2 cellular contexts compared by ENCODE assay signal in genomic region chr17:42537826-42538451, GRCh38.
TF ChIP-seq lines count a peak whose summit lies in the region.

No MANE protein-coding gene starts in this region.

TF ChIP-seq in SK-N-SH, 30 proteins besides CTCF, POLR2A, EP300 and RAD21 (continued from another document):
- TF ChIP-seq USF1 (IDR thresholded peaks at IDR 0.05; ENCODE audit: borderline replicate concordance, low read depth) (no peak), TCF12 (IDR thresholded peaks at IDR 0.05) (no peak), CHD2 (IDR thresholded peaks at IDR 0.05; ENCODE audit: low read length, partially characterized antibody) (no peak), NRF1 (IDR thresholded peaks at IDR 0.05; ENCODE audit: low read depth, low read length) (no peak), TEAD4 (IDR thresholded peaks at IDR 0.05; ENCODE audit: borderline replicate concordance, insufficient read depth) (no peak), MXI1 (IDR thresholded peaks at IDR 0.05; ENCODE audit: low read depth, low read length) (no peak), JUND (IDR thresholded peaks at IDR 0.05) (no peak), FOXJ3 (CRISPR knock-in tag; IDR thresholded peaks at IDR 0.05) (no peak), TAF1 (IDR thresholded peaks at IDR 0.05; ENCODE audit: borderline replicate concordance, low read depth, low read length) (no peak)

TF ChIP-seq in SK-N-SH treated with all-trans-retinoic acid at 6 μM for 48 hours, 23 proteins besides CTCF, POLR2A, EP300 and RAD21 (continued from another document):
- TF ChIP-seq CREB5 (CRISPR knock-in tag; IDR thresholded peaks at IDR 0.05; ENCODE audit: low read depth) (no peak), POU6F1 (CRISPR knock-in tag; IDR thresholded peaks at IDR 0.05; ENCODE audit: borderline replicate concordance, low read depth) (no peak), RARB (CRISPR knock-in tag; IDR thresholded peaks at IDR 0.05) (no peak), SNAI2 (CRISPR knock-in tag; IDR thresholded peaks at IDR 0.05) (no peak), PATZ1 (CRISPR knock-in tag; IDR thresholded peaks at IDR 0.05; ENCODE audit: borderline replicate concordance) (no peak), OSR1 (CRISPR knock-in tag; IDR thresholded peaks at IDR 0.05) (no peak), CSRNP3 (CRISPR knock-in tag; IDR thresholded peaks at IDR 0.05) (no peak), ISL1 (CRISPR knock-in tag; IDR thresholded peaks at IDR 0.05) (no peak), ZFP30 (CRISPR knock-in tag; IDR thresholded peaks at IDR 0.05) (no peak)
